Comparison of ENCODE assay signal across 1 cellular context in the genomic region with DNA sequence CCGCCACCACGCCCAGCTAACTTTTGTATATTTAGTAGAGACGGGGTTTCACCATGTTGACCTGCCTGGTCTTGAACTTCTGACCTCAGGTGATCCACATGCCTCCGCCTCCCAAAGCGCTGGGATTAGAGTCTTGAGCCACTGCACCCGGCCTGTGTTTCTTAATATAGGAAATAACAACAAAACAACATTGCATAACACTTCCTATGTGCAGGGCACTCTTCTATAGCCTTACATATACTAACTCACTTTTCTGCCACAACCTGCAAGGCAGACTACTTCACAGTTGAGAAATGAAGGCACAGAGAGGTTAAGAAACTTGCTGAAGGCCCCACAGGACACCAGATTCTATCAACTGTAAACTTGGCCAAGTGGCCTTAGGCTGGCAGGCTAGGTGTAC.
A peak's percentile ranks its signal among the peaks of the same experiment; 100 is the strongest.
TF ChIP-seq lines count a peak whose summit lies in the region.

No MANE protein-coding gene starts in this region.

TF ChIP-seq in HepG2, 621 proteins besides CTCF, POLR2A, EP300 and RAD21 (continued from another document):
- TF ChIP-seq RARA (CRISPR knock-in tag; IDR thresholded peaks at IDR 0.05) (peak; percentile 49; the same call in 1 of the 2 replicates), ZNF768 (CRISPR knock-in tag; IDR thresholded peaks at IDR 0.05) (peak; percentile 59; the same call in 1 of the 2 replicates), FOXP1 (IDR thresholded peaks at IDR 0.05) (no peak), FOXP1 (CRISPR knock-in tag; IDR thresholded peaks at IDR 0.05) (0 out of 2 replicates have a peak, but pooled peaks have one; percentile 8)
